In genomic region chr10:104234934-104235333, GRCh38 we compare ENCODE assay signal across 26 cellular contexts.
"Had no signal": no experiment of that assay in that cellular context is flagged by ENCODE, and none has a peak within 500 bp of the region (broad histone marks: within the 10 kb centered on the region; RNA-seq: fewer than 3 reads in every experiment).

No MANE protein-coding gene starts in this region.

- H3K9me3 ChIP-seq: esophagus squamous epithelium had no signal

- DNase-seq: activated B cell treated with CpG ODN at 0.5 μM for 24 hours; activated CD4-positive, alpha-beta T cell treated with anti-CD3 and anti-CD28 coated beads for 48 hours; activated CD4-positive, alpha-beta T cell treated with anti-CD3 and anti-CD28 coated beads, Interleukin-2, amount 50 U/mL, for 1 hour; activated CD4-positive, alpha-beta T cell treated with anti-CD3 and anti-CD28 coated beads, Interleukin-2, amount 50 U/mL, for 48 hours; activated CD8-positive, alpha-beta memory T cell treated with anti-CD3 and anti-CD28 coated beads for 24 hours; activated CD8-positive, alpha-beta T cell treated with anti-CD3 and anti-CD28 coated beads for 36 hours; activated effector memory CD4-positive, alpha-beta T cell treated with Interleukin-2 at 50 U/mL for 16 hours; activated gamma-delta T cell treated with Interleukin-2 at 50 U/mL for 16 hours; activated naive CD4-positive, alpha-beta T cell treated with anti-CD3 and anti-CD28 coated beads, Interleukin-2, amount 50 U/mL, for 16 hours; activated naive CD4-positive, alpha-beta T cell treated with Interleukin-2 at 50 U/mL for 16 hours; activated T-cell treated with anti-CD3 and anti-CD28 coated beads, Interleukin-2, amount 50 U/mL, for 4 hours; amniotic stem cell; anterior cingulate cortex; brain microvascular endothelial cell; dermis blood vessel endothelial cell; effector CD4-positive, alpha-beta T cell; effector memory CD8-positive, alpha-beta T cell; esophagus squamous epithelium; foreskin melanocyte; heart right ventricle; T-helper 17 cell; T1000; WERI-Rb-1 had no signal

- H3K27ac ChIP-seq: brain microvascular endothelial cell, coronary artery, epithelial cell of prostate, esophagus squamous epithelium, gastroesophageal sphincter, heart right ventricle, WERI-Rb-1 had no signal

- H3K36me3 ChIP-seq: brain microvascular endothelial cell, esophagus squamous epithelium, gastroesophageal sphincter, heart right ventricle, WERI-Rb-1 had no signal

- H3K4me3 ChIP-seq: coronary artery, esophagus squamous epithelium, gastroesophageal sphincter, heart right ventricle had no signal

- H3K27me3 ChIP-seq: brain microvascular endothelial cell had no signal
